20 cellular contexts compared by ENCODE assay signal in genomic region chr6:30703821-30704220, GRCh38.
"Had no signal": no experiment of that assay in that cellular context is flagged by ENCODE, and none has a peak within 500 bp of the region (broad histone marks: within the 10 kb centered on the region; RNA-seq: fewer than 3 reads in every experiment).

No MANE protein-coding gene starts in this region.

- H3K4me3 ChIP-seq: adrenal gland, body of pancreas, coronary artery, ovary, sigmoid colon, thyroid gland, uterus had no signal

- H3K36me3 ChIP-seq: ovary, uterus had no signal

- H3K9me3 Mint-ChIP-seq: activated CD4-positive, alpha-beta T cell treated with anti-CD3 and anti-CD28 coated beads, Interleukin-2, amount 10 ng/mL, durations not matched to agents 7 days and 5 days; activated T-cell treated with anti-CD3 and anti-CD28 coated beads, Interleukin-2, amount 50 U/mL, for 72 hours had no signal

- H3K27ac ChIP-seq: adrenal gland, body of pancreas, coronary artery, ovary, sigmoid colon, thyroid gland, uterus had no signal

- H3K27ac Mint-ChIP-seq: activated CD4-positive, alpha-beta T cell treated with anti-CD3 and anti-CD28 coated beads, Interleukin-2, amount 10 ng/mL, durations not matched to agents 7 days and 5 days; activated T-cell treated with anti-CD3 and anti-CD28 coated beads, Interleukin-2, amount 50 U/mL, for 72 hours had no signal

- H3K4me3 Mint-ChIP-seq: activated CD4-positive, alpha-beta T cell treated with anti-CD3 and anti-CD28 coated beads, Interleukin-2, amount 10 ng/mL, durations not matched to agents 7 days and 5 days; activated T-cell treated with anti-CD3 and anti-CD28 coated beads, Interleukin-2, amount 50 U/mL, for 72 hours had no signal

- ATAC-seq: activated T-cell treated with anti-CD3 and anti-CD28 coated beads, Interleukin-2, amount 50 U/mL, for 72 hours; body of pancreas had no signal

- DNase-seq: activated CD4-positive, alpha-beta T cell treated with anti-CD3 and anti-CD28 coated beads, Interleukin-2, amount 10 ng/mL, durations not matched to agents 7 days and 5 days; activated CD4-positive, CD25-positive, alpha-beta regulatory T cell; activated CD8-positive, alpha-beta memory T cell treated with anti-CD3 and anti-CD28 coated beads, Interleukin-2, amount 50 U/mL, for 48 hours; activated naive CD4-positive, alpha-beta T cell treated with Interleukin-2 at 50 U/mL for 16 hours; activated T-cell treated with anti-CD3 and anti-CD28 coated beads, Interleukin-2, amount 50 U/mL, for 72 hours; adrenal gland; body of pancreas; caudate nucleus; effector CD4-positive, alpha-beta T cell; foreskin melanocyte; left cardiac atrium; midbrain; sigmoid colon; stimulated activated CD4-positive, alpha-beta T cell treated with anti-CD3 and anti-CD28 coated beads, Interleukin-12 subunit alpha, Interleukin-12 subunit beta, amount 100 ng/mL, for 4 hours; stimulated activated CD4-positive, alpha-beta T cell treated with anti-CD3 and anti-CD28 coated beads, Interleukin-2, amount 100 ng/mL, for 24 hours; T-helper 2 cell; thyroid gland; uterus had no signal

- H3K27me3 ChIP-seq: adrenal gland, body of pancreas, ovary, sigmoid colon, thyroid gland, uterus had no signal

- H3K27me3 Mint-ChIP-seq: activated CD4-positive, alpha-beta T cell treated with anti-CD3 and anti-CD28 coated beads, Interleukin-2, amount 10 ng/mL, durations not matched to agents 7 days and 5 days had no signal

- H3K4me1 ChIP-seq: adrenal gland, sigmoid colon, thyroid gland, uterus had no signal

- H3K9me3 ChIP-seq: adrenal gland, body of pancreas, ovary, sigmoid colon, thyroid gland, uterus had no signal
